ENCODE assay signal across 1 cellular context in genomic region chr4:186189656-186190055, GRCh38.
TF ChIP-seq lines count a peak whose summit lies in the region.

No MANE protein-coding gene starts in this region.

TF ChIP-seq in HepG2, 621 proteins besides CTCF, POLR2A, EP300 and RAD21:
- TF ChIP-seq TOPORS (CRISPR knock-in tag; IDR thresholded peaks at IDR 0.05) (no peak), ZNF264 (CRISPR knock-in tag; IDR thresholded peaks at IDR 0.05) (no peak), EED (CRISPR knock-in tag; IDR thresholded peaks at IDR 0.05) (no peak), ZNF367 (CRISPR knock-in tag; IDR thresholded peaks at IDR 0.05; ENCODE audit: borderline replicate concordance) (no peak), PAX8 (CRISPR knock-in tag; IDR thresholded peaks at IDR 0.05; ENCODE audit: borderline replicate concordance) (no peak), PLRG1 (conservative IDR thresholded peaks at IDR 0.05) (no peak), ZKSCAN1 (IDR thresholded peaks at IDR 0.05; ENCODE audit: low read length) (no peak), ETV5 (CRISPR knock-in tag; IDR thresholded peaks at IDR 0.05; ENCODE audit: borderline replicate concordance) (no peak), ZNF329 (CRISPR knock-in tag; IDR thresholded peaks at IDR 0.05; ENCODE audit: low read depth) (no peak), CERS6 (CRISPR knock-in tag; IDR thresholded peaks at IDR 0.05) (no peak), GATAD1 (CRISPR knock-in tag; IDR thresholded peaks at IDR 0.05) (no peak)
- TF ChIP-seq, protein P1, sequence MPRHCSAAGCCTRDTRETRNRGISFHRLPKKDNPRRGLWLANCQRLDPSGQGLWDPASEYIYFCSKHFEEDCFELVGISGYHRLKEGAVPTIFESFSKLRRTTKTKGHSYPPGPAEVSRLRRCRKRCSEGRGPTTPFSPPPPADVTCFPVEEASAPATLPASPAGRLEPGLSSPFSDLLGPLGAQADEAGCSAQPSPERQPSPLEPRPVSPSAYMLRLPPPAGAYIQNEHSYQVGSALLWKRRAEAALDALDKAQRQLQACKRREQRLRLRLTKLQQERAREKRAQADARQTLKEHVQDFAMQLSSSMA (CRISPR knock-in tag; IDR thresholded peaks at IDR 0.05), result no peak
- TF ChIP-seq, protein P2, sequence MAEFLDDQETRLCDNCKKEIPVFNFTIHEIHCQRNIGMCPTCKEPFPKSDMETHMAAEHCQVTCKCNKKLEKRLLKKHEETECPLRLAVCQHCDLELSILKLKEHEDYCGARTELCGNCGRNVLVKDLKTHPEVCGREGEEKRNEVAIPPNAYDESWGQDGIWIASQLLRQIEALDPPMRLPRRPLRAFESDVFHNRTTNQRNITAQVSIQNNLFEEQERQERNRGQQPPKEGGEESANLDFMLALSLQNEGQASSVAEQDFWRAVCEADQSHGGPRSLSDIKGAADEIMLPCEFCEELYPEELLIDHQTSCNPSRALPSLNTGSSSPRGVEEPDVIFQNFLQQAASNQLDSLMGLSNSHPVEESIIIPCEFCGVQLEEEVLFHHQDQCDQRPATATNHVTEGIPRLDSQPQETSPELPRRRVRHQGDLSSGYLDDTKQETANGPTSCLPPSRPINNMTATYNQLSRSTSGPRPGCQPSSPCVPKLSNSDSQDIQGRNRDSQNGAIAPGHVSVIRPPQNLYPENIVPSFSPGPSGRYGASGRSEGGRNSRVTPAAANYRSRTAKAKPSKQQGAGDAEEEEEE (CRISPR knock-in tag; IDR thresholded peaks at IDR 0.05; ENCODE audit: borderline replicate concordance), result no peak
- TF ChIP-seq, protein P3, sequence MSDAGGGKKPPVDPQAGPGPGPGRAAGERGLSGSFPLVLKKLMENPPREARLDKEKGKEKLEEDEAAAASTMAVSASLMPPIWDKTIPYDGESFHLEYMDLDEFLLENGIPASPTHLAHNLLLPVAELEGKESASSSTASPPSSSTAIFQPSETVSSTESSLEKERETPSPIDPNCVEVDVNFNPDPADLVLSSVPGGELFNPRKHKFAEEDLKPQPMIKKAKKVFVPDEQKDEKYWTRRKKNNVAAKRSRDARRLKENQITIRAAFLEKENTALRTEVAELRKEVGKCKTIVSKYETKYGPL (CRISPR knock-in tag; IDR thresholded peaks at IDR 0.05), result no peak
